15 cellular contexts compared by ENCODE assay signal in genomic region chr11:28133146-28133545, GRCh38. TPM values are rescaled to one million over a fixed set of nuclear protein-coding genes. Genes with fewer than 3 reads are reported as not detected.
DNase-seq lines count a peak whose midpoint lies in the region; ATAC-seq, FAIRE-seq and TF ChIP-seq lines count a peak whose summit lies in the region.
"Had no signal": no experiment of that assay in that cellular context is flagged by ENCODE, and none has a peak within 500 bp of the region (broad histone marks: within the 10 kb centered on the region; RNA-seq: fewer than 3 reads in every experiment).

No MANE protein-coding gene starts in this region.

- H4K20me1 ChIP-seq in osteoblast (ENCODE audit: insufficient read depth, low read length) = no peaks in the 10 kb centered on the region
- H4K20me1 ChIP-seq in hepatocyte (ENCODE audit: insufficient read depth, poor library complexity, severe bottlenecking) = no peaks in the 10 kb centered on the region

- H3K9me3 ChIP-seq in osteoblast (ENCODE audit: low read depth, low read length) = no peaks in the 10 kb centered on the region
- peaks cover 2% of the 10 kb centered on the region; the same call in 1 of the 2 replicates for H3K9me3 ChIP-seq in MG63
- peaks cover 7% of the 10 kb centered on the region for H3K9me3 ChIP-seq in hepatocyte (ENCODE audit: low read depth)

- peak; percentile 58 for DNase-seq in EH (ENCODE audit: low read depth)
- DNase-seq in HTR-8/SVneo (ENCODE audit: insufficient read length, low spot score) = peak; percentile 13
- peak; percentile 59 for DNase-seq in astrocyte of the spinal cord (ENCODE audit: low read depth, low spot score)
- DNase-seq in osteoblast (ENCODE audit: insufficient read length, low spot score, missing footprints) = peak; percentile 42
- DNase-seq in left colon = no peak
- DNase-seq in MG63 = no peak
- DNase-seq in hepatocyte (ENCODE audit: low spot score) = no peak
- DNase-seq: ACHN; Calu3; CD4-positive, alpha-beta memory T cell; DMS53; NCI-H1436 treated with DMSO at 0.1 percent for 48 hours; NCI-H2029 treated with DMSO at 0.1 percent for 48 hours had no signal

- intact Hi-C loops in left colon (cut with DNase I, micrococcal nuclease) = no loop called here

- H3K27ac ChIP-seq in osteoblast (ENCODE audit: low read depth, low read length) = no peak overlapping the region
- no peak overlapping the region for H3K27ac ChIP-seq in hepatocyte

- H2AFZ ChIP-seq in osteoblast (ENCODE audit: low read length) (no peak overlapping the region), hepatocyte (no peak overlapping the region)

- in situ Hi-C loops in astrocyte of the spinal cord (cut with HindIII; ENCODE audit: low sequenced_read_pairs) = no loop called here

- WGBS in hepatocyte (ENCODE audit: low lambda C conversion rate, missing lambda C conversion rate) = 95% methylated on average over 3 of the region's 3 CpGs

- H3K79me2 ChIP-seq in osteoblast (ENCODE audit: insufficient read depth, low read length) (peaks cover 2% of the 10 kb centered on the region), hepatocyte (no peaks in the 10 kb centered on the region)

- no peaks in the 10 kb centered on the region for H3K27me3 ChIP-seq in osteoblast (ENCODE audit: insufficient read depth, low read length)
- H3K27me3 ChIP-seq in MG63 = no peaks in the 10 kb centered on the region
- H3K27me3 ChIP-seq in hepatocyte = no peaks in the 10 kb centered on the region

- H3K4me1 ChIP-seq in osteoblast (ENCODE audit: insufficient read depth, low read length) (no peaks in the 10 kb centered on the region), hepatocyte (ENCODE audit: insufficient read depth) (no peaks in the 10 kb centered on the region)

- TF ChIP-seq CTCF in astrocyte of the spinal cord (IDR thresholded peaks at IDR 0.05; ENCODE audit: low read depth, low read length) (no peak), osteoblast (IDR thresholded peaks at IDR 0.05; ENCODE audit: extremely low read depth, low read depth, low read length) (no peak), hepatocyte (IDR thresholded peaks at IDR 0.05; ENCODE audit: poor library complexity) (no peak)

- no peak overlapping the region for H3K4me3 ChIP-seq in astrocyte of the spinal cord (ENCODE audit: low read depth, low read length)
- no peak overlapping the region for H3K4me3 ChIP-seq in osteoblast (ENCODE audit: insufficient read depth, low read length)
- H3K4me3 ChIP-seq in MG63 = no peak overlapping the region
- no peak overlapping the region for H3K4me3 ChIP-seq in hepatocyte

- no peaks in the 10 kb centered on the region for H3K9me2 ChIP-seq in hepatocyte (replicated peaks; ENCODE audit: insufficient read depth)

- H3K4me2 ChIP-seq in osteoblast (ENCODE audit: insufficient read depth, low read length) (no peak overlapping the region), hepatocyte (no peak overlapping the region)

- peaks cover 22% of the 10 kb centered on the region for H3K36me3 ChIP-seq in osteoblast (ENCODE audit: insufficient read depth, low read length)
- peaks cover 37% of the 10 kb centered on the region for H3K36me3 ChIP-seq in MG63
- H3K36me3 ChIP-seq in hepatocyte (replicated peaks; ENCODE audit: insufficient read depth, low read depth) = peaks cover 11% of the 10 kb centered on the region

- no peak for FAIRE-seq in HTR-8/SVneo (lab: Jason Lieb, UNC)

- ATAC-seq in left colon (no peak), HG03108 (IDR thresholded peaks at IDR 0.05; ENCODE audit: unreplicated experiment) (no peak)
- ATAC-seq: Right ventricle myocardium inferior had no signal

RNA-seq across cellular contexts. Expression of gene METTL15, which starts 25.0 kb away (rescaled TPM):
- total RNA-seq in osteoblast (13.4 and 18.6 TPM in 2 replicates), left colon (10 to 100 TPM; 15.7 to 18.9 TPM), hepatocyte (20.3 and 23.2 TPM in 2 replicates)
- 14.4 and 20.6 TPM in 2 replicates for total RNA-seq in MG63 (2014; rRNA removed; shearing (Covaris generic); ENCODE audit: low replicate concordance)
- 9.3 and 10.6 TPM in 2 replicates for polyA plus RNA-seq in hepatocyte

RNA-seq across cellular contexts. Expression of gene KIF18A, which starts 25.2 kb away (rescaled TPM):
- total RNA-seq in osteoblast (4.0 and 5.0 TPM in 2 replicates), left colon (1 to 10 TPM; 1.9 to 2.8 TPM), hepatocyte (6.3 and 7.1 TPM in 2 replicates)
- 12.4 and 41.3 TPM in 2 replicates for total RNA-seq in MG63 (2014; rRNA removed; shearing (Covaris generic); ENCODE audit: low replicate concordance)
- polyA plus RNA-seq in hepatocyte = 3.2 and 5.4 TPM in 2 replicates

Comparison
In these comparisons a context has a peak if more than half of its experiments do, and no peak if none do; other contexts are left out.
1. DNase-seq: peak in EH (single experiment), HTR-8/SVneo (single experiment), astrocyte of the spinal cord (single experiment) and osteoblast (single experiment); none in left colon (0 of 2), MG63 (single experiment) and hepatocyte (single experiment).